Comparison of ENCODE assay signal across 1 cellular context in the genomic region with DNA sequence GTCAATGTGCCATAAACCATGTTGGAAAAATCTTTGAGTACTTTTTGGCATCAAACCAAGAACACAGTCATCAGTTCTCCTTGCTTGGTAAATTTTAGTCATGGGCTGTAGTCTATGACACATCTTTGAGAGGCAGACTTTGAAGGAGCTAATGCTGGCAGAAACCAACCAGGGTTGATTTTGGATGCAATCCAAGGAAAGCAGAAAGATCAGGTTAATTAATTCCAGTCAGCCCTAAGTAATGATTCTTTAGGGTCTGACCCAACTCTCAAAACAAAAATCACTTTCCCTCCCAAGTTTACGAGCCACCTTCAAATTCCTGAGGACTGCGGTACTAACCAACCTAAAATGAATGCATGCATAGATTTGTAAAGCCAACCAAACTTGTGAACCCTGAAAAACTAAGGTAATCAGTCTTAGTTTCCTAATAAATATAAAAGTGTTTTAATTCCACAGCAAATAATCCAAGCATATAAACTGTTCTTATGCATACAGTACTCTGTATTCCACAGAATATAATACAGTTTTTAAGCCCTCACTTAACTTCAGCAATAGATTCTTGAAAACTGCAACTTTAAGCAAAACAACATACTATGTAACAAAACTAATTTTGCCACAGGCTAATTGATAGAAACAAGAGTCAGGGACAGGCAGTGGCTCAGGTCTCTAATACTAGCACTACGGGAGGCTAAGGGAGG.
TF ChIP-seq lines count a peak whose summit lies in the region.

No MANE protein-coding gene starts in this region.

TF ChIP-seq in HEK293, 187 proteins besides CTCF, POLR2A, EP300 and RAD21 (continued from another document and continues in another):
- TF ChIP-seq, protein P1, sequence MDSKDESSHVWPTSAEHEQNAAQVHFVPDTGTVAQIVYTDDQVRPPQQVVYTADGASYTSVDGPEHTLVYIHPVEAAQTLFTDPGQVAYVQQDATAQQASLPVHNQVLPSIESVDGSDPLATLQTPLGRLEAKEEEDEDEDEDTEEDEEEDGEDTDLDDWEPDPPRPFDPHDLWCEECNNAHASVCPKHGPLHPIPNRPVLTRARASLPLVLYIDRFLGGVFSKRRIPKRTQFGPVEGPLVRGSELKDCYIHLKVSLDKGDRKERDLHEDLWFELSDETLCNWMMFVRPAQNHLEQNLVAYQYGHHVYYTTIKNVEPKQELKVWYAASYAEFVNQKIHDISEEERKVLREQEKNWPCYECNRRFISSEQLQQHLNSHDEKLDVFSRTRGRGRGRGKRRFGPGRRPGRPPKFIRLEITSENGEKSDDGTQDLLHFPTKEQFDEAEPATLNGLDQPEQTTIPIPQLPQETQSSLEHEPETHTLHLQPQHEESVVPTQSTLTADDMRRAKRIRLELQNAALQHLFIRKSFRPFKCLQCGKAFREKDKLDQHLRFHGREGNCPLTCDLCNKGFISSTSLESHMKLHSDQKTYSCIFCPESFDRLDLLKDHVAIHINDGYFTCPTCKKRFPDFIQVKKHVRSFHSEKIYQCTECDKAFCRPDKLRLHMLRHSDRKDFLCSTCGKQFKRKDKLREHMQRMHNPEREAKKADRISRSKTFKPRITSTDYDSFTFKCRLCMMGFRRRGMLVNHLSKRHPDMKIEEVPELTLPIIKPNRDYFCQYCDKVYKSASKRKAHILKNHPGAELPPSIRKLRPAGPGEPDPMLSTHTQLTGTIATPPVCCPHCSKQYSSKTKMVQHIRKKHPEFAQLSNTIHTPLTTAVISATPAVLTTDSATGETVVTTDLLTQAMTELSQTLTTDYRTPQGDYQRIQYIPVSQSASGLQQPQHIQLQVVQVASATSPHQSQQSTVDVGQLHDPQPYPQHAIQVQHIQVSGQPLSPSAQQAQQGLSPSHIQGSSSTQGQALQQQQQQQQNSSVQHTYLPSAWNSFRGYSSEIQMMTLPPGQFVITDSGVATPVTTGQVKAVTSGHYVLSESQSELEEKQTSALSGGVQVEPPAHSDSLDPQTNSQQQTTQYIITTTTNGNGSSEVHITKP (tag by site-specific recombination; IDR thresholded peaks at IDR 0.05), result peak; percentile 83
- TF ChIP-seq, protein P2, sequence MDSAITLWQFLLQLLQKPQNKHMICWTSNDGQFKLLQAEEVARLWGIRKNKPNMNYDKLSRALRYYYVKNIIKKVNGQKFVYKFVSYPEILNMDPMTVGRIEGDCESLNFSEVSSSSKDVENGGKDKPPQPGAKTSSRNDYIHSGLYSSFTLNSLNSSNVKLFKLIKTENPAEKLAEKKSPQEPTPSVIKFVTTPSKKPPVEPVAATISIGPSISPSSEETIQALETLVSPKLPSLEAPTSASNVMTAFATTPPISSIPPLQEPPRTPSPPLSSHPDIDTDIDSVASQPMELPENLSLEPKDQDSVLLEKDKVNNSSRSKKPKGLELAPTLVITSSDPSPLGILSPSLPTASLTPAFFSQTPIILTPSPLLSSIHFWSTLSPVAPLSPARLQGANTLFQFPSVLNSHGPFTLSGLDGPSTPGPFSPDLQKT (IDR thresholded peaks at IDR 0.05; ENCODE audit: borderline replicate concordance, low read depth, low read length), result no peak
- peak; percentile 95 for TF ChIP-seq OSR2 (tag by site-specific recombination; IDR thresholded peaks at IDR 0.05)
- peak; percentile 95 for TF ChIP-seq SP7 (tag by site-specific recombination; IDR thresholded peaks at IDR 0.05)
- TF ChIP-seq KLF16 (tag by site-specific recombination; IDR thresholded peaks at IDR 0.05), result no peak
- no peak for TF ChIP-seq ZNF560 (tag by site-specific recombination; IDR thresholded peaks at IDR 0.05; ENCODE audit: borderline replicate concordance)
- TF ChIP-seq ZNF24 (tag by site-specific recombination; IDR thresholded peaks at IDR 0.05), result peak; percentile 95
- peak; percentile 22; the same call in 1 of the 2 replicates for TF ChIP-seq ZNF600 (tag by site-specific recombination; IDR thresholded peaks at IDR 0.05)
- TF ChIP-seq, protein P3, sequence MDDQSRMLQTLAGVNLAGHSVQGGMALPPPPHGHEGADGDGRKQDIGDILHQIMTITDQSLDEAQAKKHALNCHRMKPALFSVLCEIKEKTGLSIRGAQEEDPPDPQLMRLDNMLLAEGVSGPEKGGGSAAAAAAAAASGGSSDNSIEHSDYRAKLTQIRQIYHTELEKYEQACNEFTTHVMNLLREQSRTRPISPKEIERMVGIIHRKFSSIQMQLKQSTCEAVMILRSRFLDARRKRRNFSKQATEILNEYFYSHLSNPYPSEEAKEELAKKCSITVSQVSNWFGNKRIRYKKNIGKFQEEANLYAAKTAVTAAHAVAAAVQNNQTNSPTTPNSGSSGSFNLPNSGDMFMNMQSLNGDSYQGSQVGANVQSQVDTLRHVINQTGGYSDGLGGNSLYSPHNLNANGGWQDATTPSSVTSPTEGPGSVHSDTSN (CRISPR knock-in tag; IDR thresholded peaks at IDR 0.05), result no peak
- TF ChIP-seq, protein P4, sequence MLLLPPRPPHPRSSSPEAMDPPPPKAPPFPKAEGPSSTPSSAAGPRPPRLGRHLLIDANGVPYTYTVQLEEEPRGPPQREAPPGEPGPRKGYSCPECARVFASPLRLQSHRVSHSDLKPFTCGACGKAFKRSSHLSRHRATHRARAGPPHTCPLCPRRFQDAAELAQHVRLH (tag by site-specific recombination; IDR thresholded peaks at IDR 0.05), result peak; percentile 77
- TF ChIP-seq ZNF302 (tag by site-specific recombination; IDR thresholded peaks at IDR 0.05; ENCODE audit: low read depth), result no peak
- TF ChIP-seq, protein P5, sequence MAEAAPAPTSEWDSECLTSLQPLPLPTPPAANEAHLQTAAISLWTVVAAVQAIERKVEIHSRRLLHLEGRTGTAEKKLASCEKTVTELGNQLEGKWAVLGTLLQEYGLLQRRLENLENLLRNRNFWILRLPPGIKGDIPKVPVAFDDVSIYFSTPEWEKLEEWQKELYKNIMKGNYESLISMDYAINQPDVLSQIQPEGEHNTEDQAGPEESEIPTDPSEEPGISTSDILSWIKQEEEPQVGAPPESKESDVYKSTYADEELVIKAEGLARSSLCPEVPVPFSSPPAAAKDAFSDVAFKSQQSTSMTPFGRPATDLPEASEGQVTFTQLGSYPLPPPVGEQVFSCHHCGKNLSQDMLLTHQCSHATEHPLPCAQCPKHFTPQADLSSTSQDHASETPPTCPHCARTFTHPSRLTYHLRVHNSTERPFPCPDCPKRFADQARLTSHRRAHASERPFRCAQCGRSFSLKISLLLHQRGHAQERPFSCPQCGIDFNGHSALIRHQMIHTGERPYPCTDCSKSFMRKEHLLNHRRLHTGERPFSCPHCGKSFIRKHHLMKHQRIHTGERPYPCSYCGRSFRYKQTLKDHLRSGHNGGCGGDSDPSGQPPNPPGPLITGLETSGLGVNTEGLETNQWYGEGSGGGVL (tag by site-specific recombination; IDR thresholded peaks at IDR 0.05), result peak; percentile 68; the same call in 1 of the 2 replicates
- TF ChIP-seq ZNF324 (tag by site-specific recombination; IDR thresholded peaks at IDR 0.05), result peak; percentile 45; the same call in 1 of the 2 replicates
- no peak for TF ChIP-seq ZNF473 (tag by site-specific recombination; IDR thresholded peaks at IDR 0.05)
- 0 out of 2 replicates have a peak, but pooled peaks have one; percentile 23 for TF ChIP-seq SCRT1 (tag by site-specific recombination; IDR thresholded peaks at IDR 0.05; ENCODE audit: borderline replicate concordance)
- peak; percentile 37; the same call in 1 of the 2 replicates for TF ChIP-seq ZNF335 (tag by site-specific recombination; conservative IDR thresholded peaks at IDR 0.05)
- peak; percentile 72 for TF ChIP-seq ZSCAN23 (tag by site-specific recombination; IDR thresholded peaks at IDR 0.05)
- TF ChIP-seq KLF1 (tag by site-specific recombination; IDR thresholded peaks at IDR 0.05), result peak; percentile 82
- TF ChIP-seq ZNF184 (tag by site-specific recombination; IDR thresholded peaks at IDR 0.05), result peak; percentile 83
- TF ChIP-seq TCF7L2 (IDR thresholded peaks at IDR 0.05; ENCODE audit: borderline replicate concordance, low read depth, low read length), result peak; percentile 86
- TF ChIP-seq ZNF558 (tag by site-specific recombination; IDR thresholded peaks at IDR 0.05), result peak; percentile 33; the same call in 1 of the 2 replicates
- TF ChIP-seq ZBTB21 (tag by site-specific recombination; IDR thresholded peaks at IDR 0.05), result peak; percentile 69
- no peak for TF ChIP-seq ZNF624 (tag by site-specific recombination; IDR thresholded peaks at IDR 0.05)
- TF ChIP-seq GLIS1 (tag by site-specific recombination; IDR thresholded peaks at IDR 0.05), result peak; percentile 55
- no peak for TF ChIP-seq ZNF747 (tag by site-specific recombination; IDR thresholded peaks at IDR 0.05)
- no peak for TF ChIP-seq SETDB1 (IDR thresholded peaks at IDR 0.05; ENCODE audit: insufficient read length, low read length)
- TF ChIP-seq, protein P6, sequence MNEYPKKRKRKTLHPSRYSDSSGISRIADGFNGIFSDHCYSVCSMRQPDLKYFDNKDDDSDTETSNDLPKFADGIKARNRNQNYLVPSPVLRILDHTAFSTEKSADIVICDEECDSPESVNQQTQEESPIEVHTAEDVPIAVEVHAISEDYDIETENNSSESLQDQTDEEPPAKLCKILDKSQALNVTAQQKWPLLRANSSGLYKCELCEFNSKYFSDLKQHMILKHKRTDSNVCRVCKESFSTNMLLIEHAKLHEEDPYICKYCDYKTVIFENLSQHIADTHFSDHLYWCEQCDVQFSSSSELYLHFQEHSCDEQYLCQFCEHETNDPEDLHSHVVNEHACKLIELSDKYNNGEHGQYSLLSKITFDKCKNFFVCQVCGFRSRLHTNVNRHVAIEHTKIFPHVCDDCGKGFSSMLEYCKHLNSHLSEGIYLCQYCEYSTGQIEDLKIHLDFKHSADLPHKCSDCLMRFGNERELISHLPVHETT (tag by site-specific recombination; IDR thresholded peaks at IDR 0.05), result peak; percentile 92
- TF ChIP-seq, protein P7, sequence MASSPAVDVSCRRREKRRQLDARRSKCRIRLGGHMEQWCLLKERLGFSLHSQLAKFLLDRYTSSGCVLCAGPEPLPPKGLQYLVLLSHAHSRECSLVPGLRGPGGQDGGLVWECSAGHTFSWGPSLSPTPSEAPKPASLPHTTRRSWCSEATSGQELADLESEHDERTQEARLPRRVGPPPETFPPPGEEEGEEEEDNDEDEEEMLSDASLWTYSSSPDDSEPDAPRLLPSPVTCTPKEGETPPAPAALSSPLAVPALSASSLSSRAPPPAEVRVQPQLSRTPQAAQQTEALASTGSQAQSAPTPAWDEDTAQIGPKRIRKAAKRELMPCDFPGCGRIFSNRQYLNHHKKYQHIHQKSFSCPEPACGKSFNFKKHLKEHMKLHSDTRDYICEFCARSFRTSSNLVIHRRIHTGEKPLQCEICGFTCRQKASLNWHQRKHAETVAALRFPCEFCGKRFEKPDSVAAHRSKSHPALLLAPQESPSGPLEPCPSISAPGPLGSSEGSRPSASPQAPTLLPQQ (tag by site-specific recombination; IDR thresholded peaks at IDR 0.05), result peak; percentile 56; the same call in 1 of the 2 replicates
- peak; percentile 91 for TF ChIP-seq BCL11A (tag by site-specific recombination; IDR thresholded peaks at IDR 0.05; ENCODE audit: low read depth)
- peak; percentile 98 for TF ChIP-seq HOXD13 (CRISPR knock-in tag; IDR thresholded peaks at IDR 0.05; ENCODE audit: borderline replicate concordance)
- TF ChIP-seq, protein P8, sequence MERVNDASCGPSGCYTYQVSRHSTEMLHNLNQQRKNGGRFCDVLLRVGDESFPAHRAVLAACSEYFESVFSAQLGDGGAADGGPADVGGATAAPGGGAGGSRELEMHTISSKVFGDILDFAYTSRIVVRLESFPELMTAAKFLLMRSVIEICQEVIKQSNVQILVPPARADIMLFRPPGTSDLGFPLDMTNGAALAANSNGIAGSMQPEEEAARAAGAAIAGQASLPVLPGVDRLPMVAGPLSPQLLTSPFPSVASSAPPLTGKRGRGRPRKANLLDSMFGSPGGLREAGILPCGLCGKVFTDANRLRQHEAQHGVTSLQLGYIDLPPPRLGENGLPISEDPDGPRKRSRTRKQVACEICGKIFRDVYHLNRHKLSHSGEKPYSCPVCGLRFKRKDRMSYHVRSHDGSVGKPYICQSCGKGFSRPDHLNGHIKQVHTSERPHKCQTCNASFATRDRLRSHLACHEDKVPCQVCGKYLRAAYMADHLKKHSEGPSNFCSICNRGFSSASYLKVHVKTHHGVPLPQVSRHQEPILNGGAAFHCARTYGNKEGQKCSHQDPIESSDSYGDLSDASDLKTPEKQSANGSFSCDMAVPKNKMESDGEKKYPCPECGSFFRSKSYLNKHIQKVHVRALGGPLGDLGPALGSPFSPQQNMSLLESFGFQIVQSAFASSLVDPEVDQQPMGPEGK (tag by site-specific recombination; IDR thresholded peaks at IDR 0.05), result peak; percentile 68
- TF ChIP-seq, protein P9, sequence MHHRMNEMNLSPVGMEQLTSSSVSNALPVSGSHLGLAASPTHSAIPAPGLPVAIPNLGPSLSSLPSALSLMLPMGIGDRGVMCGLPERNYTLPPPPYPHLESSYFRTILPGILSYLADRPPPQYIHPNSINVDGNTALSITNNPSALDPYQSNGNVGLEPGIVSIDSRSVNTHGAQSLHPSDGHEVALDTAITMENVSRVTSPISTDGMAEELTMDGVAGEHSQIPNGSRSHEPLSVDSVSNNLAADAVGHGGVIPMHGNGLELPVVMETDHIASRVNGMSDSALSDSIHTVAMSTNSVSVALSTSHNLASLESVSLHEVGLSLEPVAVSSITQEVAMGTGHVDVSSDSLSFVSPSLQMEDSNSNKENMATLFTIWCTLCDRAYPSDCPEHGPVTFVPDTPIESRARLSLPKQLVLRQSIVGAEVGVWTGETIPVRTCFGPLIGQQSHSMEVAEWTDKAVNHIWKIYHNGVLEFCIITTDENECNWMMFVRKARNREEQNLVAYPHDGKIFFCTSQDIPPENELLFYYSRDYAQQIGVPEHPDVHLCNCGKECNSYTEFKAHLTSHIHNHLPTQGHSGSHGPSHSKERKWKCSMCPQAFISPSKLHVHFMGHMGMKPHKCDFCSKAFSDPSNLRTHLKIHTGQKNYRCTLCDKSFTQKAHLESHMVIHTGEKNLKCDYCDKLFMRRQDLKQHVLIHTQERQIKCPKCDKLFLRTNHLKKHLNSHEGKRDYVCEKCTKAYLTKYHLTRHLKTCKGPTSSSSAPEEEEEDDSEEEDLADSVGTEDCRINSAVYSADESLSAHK (tag by site-specific recombination; IDR thresholded peaks at IDR 0.05), result peak; percentile 86
- TF ChIP-seq, protein P10, sequence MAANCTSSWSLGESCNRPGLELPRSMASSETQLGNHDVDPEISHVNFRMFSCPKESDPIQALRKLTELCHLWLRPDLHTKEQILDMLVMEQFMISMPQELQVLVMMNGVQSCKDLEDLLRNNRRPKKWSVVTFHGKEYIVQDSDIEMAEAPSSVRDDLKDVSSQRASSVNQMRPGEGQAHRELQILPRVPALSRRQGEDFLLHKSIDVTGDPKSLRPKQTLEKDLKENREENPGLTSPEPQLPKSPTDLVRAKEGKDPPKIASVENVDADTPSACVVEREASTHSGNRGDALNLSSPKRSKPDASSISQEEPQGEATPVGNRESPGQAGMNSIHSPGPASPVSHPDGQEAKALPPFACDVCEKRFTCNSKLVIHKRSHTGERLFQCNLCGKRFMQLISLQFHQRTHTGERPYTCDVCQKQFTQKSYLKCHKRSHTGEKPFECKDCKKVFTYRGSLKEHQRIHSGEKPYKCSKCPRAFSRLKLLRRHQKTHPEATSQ (tag by site-specific recombination; IDR thresholded peaks at IDR 0.05), result peak; percentile 67
